ENCODE assay signal across 14 cellular contexts in the genomic region with DNA sequence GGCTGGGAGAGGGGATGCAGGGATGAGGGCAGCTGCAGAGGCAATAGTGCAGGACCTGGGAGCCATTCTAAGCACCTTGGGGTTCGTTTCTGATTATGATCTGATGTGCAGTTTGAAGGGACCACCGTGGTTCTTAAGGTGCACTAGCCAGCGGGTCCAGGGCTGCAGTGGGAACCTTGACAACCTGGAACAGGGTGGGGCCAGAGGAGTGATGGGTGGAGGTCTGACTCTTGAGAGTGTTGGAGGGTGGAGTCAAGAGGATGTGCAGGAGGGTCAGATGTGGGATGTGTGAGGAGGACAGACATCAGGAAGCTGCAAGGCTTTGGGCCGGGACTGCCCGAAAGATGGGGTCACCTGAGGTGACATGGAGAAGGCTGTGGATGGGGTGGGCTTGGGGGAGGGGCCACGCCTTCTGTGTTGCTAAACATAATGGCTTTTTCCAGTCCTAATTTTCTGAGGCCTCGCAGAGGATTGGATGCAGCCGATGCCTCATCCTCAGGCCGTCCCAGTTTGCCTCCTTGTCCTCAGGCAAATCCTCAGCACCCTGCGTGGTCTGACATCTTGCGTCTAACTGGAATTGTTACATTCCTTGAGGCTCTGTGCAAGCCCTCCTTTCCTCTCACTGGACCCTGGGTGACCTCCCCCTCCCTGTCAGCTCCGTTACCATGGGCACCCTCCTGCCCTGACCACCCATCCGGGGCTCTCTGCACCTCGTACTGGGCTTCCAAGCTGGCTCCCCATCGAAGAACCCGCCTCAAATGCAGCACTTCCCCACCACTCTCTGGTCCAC.
"Had no signal": no experiment of that assay in that cellular context is flagged by ENCODE, and none has a peak within 500 bp of the region (broad histone marks: within the 10 kb centered on the region; RNA-seq: fewer than 3 reads in every experiment).

No MANE protein-coding gene starts in this region.

- H3K27ac ChIP-seq: coronary artery, gastroesophageal sphincter, neural progenitor cell, pancreas, tibial artery had no signal

- H3K4me2 ChIP-seq: neural progenitor cell had no signal

- H3K36me3 ChIP-seq: gastroesophageal sphincter, neural progenitor cell, pancreas, tibial artery had no signal

- H3K4me1 ChIP-seq: gastroesophageal sphincter, neural progenitor cell, tibial artery had no signal

- H3K9ac ChIP-seq: neural progenitor cell had no signal

- H3K9me3 Mint-ChIP-seq: activated naive CD4-positive, alpha-beta T cell treated with anti-CD3 and anti-CD28 coated beads for 36 hours; activated T-helper 17 cell treated with anti-CD3 and anti-CD28 coated beads, Interleukin-2, amount 50 U/mL, for 72 hours; neural progenitor cell; stimulated activated effector memory CD8-positive, alpha-beta T cell treated with anti-CD3 and anti-CD28 coated beads, Interleukin-12 subunit alpha, Interleukin-12 subunit beta, amount 100 ng/mL, for 72 hours had no signal

- H3K27me3 ChIP-seq: neural progenitor cell, pancreas had no signal

- H2AFZ ChIP-seq: neural progenitor cell had no signal

- H3K4me3 Mint-ChIP-seq: activated naive CD4-positive, alpha-beta T cell treated with anti-CD3 and anti-CD28 coated beads for 36 hours; activated T-helper 17 cell treated with anti-CD3 and anti-CD28 coated beads, Interleukin-2, amount 50 U/mL, for 72 hours; neural progenitor cell; stimulated activated effector memory CD8-positive, alpha-beta T cell treated with anti-CD3 and anti-CD28 coated beads, Interleukin-12 subunit alpha, Interleukin-12 subunit beta, amount 100 ng/mL, for 72 hours had no signal

- DNase-seq: activated CD4-positive, alpha-beta T cell treated with anti-CD3 and anti-CD28 coated beads, Interleukin-2, amount 50 U/mL, for 1 hour; activated naive CD4-positive, alpha-beta T cell treated with anti-CD3 and anti-CD28 coated beads for 36 hours; effector CD8-positive, alpha-beta T cell; mammary epithelial cell; pancreas; stimulated activated CD4-positive, alpha-beta T cell treated with anti-CD3 and anti-CD28 coated beads, Interleukin-12 subunit alpha, Interleukin-12 subunit beta, amount 100 ng/mL, for 4 hours; stimulated activated CD4-positive, alpha-beta T cell treated with anti-CD3 and anti-CD28 coated beads, Interleukin-2, amount 100 ng/mL, for 24 hours; tibial artery had no signal

- H3K9me3 ChIP-seq: gastroesophageal sphincter, pancreas, tibial artery had no signal

- H3K36me3 Mint-ChIP-seq: neural progenitor cell; stimulated activated effector memory CD8-positive, alpha-beta T cell treated with anti-CD3 and anti-CD28 coated beads, Interleukin-12 subunit alpha, Interleukin-12 subunit beta, amount 100 ng/mL, for 72 hours had no signal

- H3K27ac Mint-ChIP-seq: activated naive CD4-positive, alpha-beta T cell treated with anti-CD3 and anti-CD28 coated beads for 36 hours; neural progenitor cell; stimulated activated effector memory CD8-positive, alpha-beta T cell treated with anti-CD3 and anti-CD28 coated beads, Interleukin-12 subunit alpha, Interleukin-12 subunit beta, amount 100 ng/mL, for 72 hours had no signal

- ATAC-seq: activated T-helper 17 cell treated with anti-CD3 and anti-CD28 coated beads, Interleukin-2, amount 50 U/mL, for 72 hours; gastroesophageal sphincter; pancreas; stimulated activated effector memory CD8-positive, alpha-beta T cell treated with anti-CD3 and anti-CD28 coated beads, Interleukin-12 subunit alpha, Interleukin-12 subunit beta, amount 100 ng/mL, for 72 hours had no signal

- FAIRE-seq: islet of Langerhans, pancreas had no signal

- H3K4me3 ChIP-seq: coronary artery, gastroesophageal sphincter, neural progenitor cell, pancreas, tibial artery had no signal

- H3K27me3 Mint-ChIP-seq: activated T-helper 17 cell treated with anti-CD3 and anti-CD28 coated beads, Interleukin-2, amount 50 U/mL, for 72 hours had no signal
